12 cellular contexts compared by ENCODE assay signal in genomic region chr18:32674491-32674890, GRCh38.
DNase-seq lines count a peak whose midpoint lies in the region; FAIRE-seq and TF ChIP-seq lines count a peak whose summit lies in the region.
"Had no signal": no experiment of that assay in that cellular context is flagged by ENCODE, and none has a peak within 500 bp of the region (broad histone marks: within the 10 kb centered on the region; RNA-seq: fewer than 3 reads in every experiment).

No MANE protein-coding gene starts in this region.

- no peak overlapping the region for H2BK15ac ChIP-seq in H1 (ENCODE audit: low read length)

- H3K36me3 Mint-ChIP-seq in neural progenitor cell: peaks cover 29% of the 10 kb centered on the region

- no peak overlapping the region for H2BK5ac ChIP-seq in H1 (ENCODE audit: low read depth, low read length)

- H3K4me1 ChIP-seq in H1 (replicated peaks in 1 of 4; ENCODE audit: control insufficient read depth in 3 of 4, insufficient read depth in 4 of 4, low read length in 3 of 4) (no peaks in the 10 kb centered on the region), neural progenitor cell (no peaks in the 10 kb centered on the region)

- no peak overlapping the region for H2AK5ac ChIP-seq in H1 (ENCODE audit: low read depth, low read length)

- CTCF ChIA-PET in H1 (lab: Charles Lee; ENCODE audit: partially characterized antibody): interaction anchor here (0.7 to 2.4 kb wide), 21 partner anchors 11 to 365 kb away, joined by 3 to 11 read pairs (median 4); no protein-coding TSS in a partner anchor

- peak; percentile 34 for DNase-seq in DMS 273 (lab: John Stamatoyannopoulos, UW; ENCODE audit: unreplicated experiment)
- no peak for DNase-seq in DMS 273 treated with DMSO at 0.1 percent for 48 hours (lab: John Stamatoyannopoulos, UW)
- peak; percentile 76 for DNase-seq in NCI-H69 (lab: John Stamatoyannopoulos, UW)
- no peak for DNase-seq in H1 (ENCODE audit: low read depth in 1 of 2, low spot score in 2 of 2)
- DNase-seq in neural progenitor cell (ENCODE audit: low spot score): peak; percentile 40
- DNase-seq in frontal cortex (ENCODE audit: low spot score in 2 of 2): no peak
- no peak for DNase-seq in activated CD4-positive, alpha-beta T cell treated with anti-CD3 and anti-CD28 coated beads, Interleukin-2, amount 50 U/mL, for 4 hours
- no peak for DNase-seq in MG63
- DNase-seq: 8988T; stimulated activated CD4-positive, alpha-beta T cell treated with anti-CD3 and anti-CD28 coated beads, Interleukin-2, amount 100 ng/mL, for 24 hours; substantia nigra had no signal

- H3F3A ChIP-seq in neural progenitor cell (ENCODE audit: low read depth): no peaks in the 10 kb centered on the region

- no peaks in the 10 kb centered on the region for H3K27me3 ChIP-seq in H1 (replicated peaks in 1 of 4; ENCODE audit: control insufficient read depth in 3 of 4, extremely low read depth in 1 of 4, insufficient read depth in 3 of 4, low read length in 3 of 4)
- H3K27me3 ChIP-seq in neural progenitor cell: no peaks in the 10 kb centered on the region
- no peaks in the 10 kb centered on the region; the same call in 1 of the 2 replicates for H3K27me3 ChIP-seq in MG63

- TF ChIP-seq EP300 in H1 (IDR thresholded peaks at IDR 0.05; ENCODE audit: borderline replicate concordance in 1 of 2, low read depth in 2 of 2, low read length in 2 of 2): no peak

- no peak overlapping the region for H3K4me3 ChIP-seq in H1 (ENCODE audit: extremely low read depth in 1 of 4, insufficient read depth in 2 of 4, low read depth in 3 of 4, low read length in 4 of 4)
- H3K4me3 ChIP-seq in neural progenitor cell: no peak overlapping the region
- H3K4me3 ChIP-seq in MG63: no peak overlapping the region

- no peak overlapping the region for H3K18ac ChIP-seq in H1 (ENCODE audit: extremely low read depth, low read length)

- H4K20me1 ChIP-seq in H1 (replicated peaks in 1 of 2; ENCODE audit: control insufficient read depth in 1 of 2, insufficient read depth in 2 of 2, low read length in 2 of 2): no peaks in the 10 kb centered on the region
- no peaks in the 10 kb centered on the region for H4K20me1 ChIP-seq in neural progenitor cell (ENCODE audit: low read depth)

- H2BK120ac ChIP-seq in H1 (replicated peaks; ENCODE audit: low read depth, low read length): no peak overlapping the region

- WGBS in H1 (ENCODE audit: extremely low coverage in 1 of 2, insufficient coverage in 1 of 2, insufficient read length in 1 of 2, insufficient replicate concordance in 2 of 2, low coverage in 1 of 2, low lambda C conversion rate in 2 of 2, missing lambda C conversion rate in 1 of 2), 2 experiments: 83% methylated on average over 2 of the region's 2 CpGs; no CpG with 5 or more reads in 1 of the 2 experiments

- no peaks in the 10 kb centered on the region for H3K23me2 ChIP-seq in H1 (ENCODE audit: low read depth, low read length)

- H2BK12ac ChIP-seq in H1 (ENCODE audit: low read depth, low read length): no peak overlapping the region

- H3K9me3 Mint-ChIP-seq in neural progenitor cell: peaks cover under 1% of the 10 kb centered on the region
- H3K9me3 Mint-ChIP-seq: activated T-helper 1 cell treated with anti-CD3 and anti-CD28 coated beads, Interleukin-12 subunit alpha, Interleukin-12 subunit beta, Interleukin-2, Interleukin-4 antibody, amounts not matched to agents 30 ng/mL and 10 ng/mL and 1 ng/mL, durations not matched to agents 14 hours and 24 hours and 36 hours had no signal

- no peak overlapping the region for H3K56ac ChIP-seq in H1 (replicated peaks; ENCODE audit: insufficient read length, low read depth, low read length)

- no peak overlapping the region for H2BK20ac ChIP-seq in H1 (ENCODE audit: low read length)

- H3K27ac ChIP-seq in H1 (ENCODE audit: low read depth, low read length) (no peak overlapping the region), neural progenitor cell (no peak overlapping the region)

- no peak overlapping the region for H4K91ac ChIP-seq in H1 (replicated peaks; ENCODE audit: insufficient read length, low read length)

- H3K27ac Mint-ChIP-seq in neural progenitor cell: no peak overlapping the region
- H3K27ac Mint-ChIP-seq: activated T-helper 1 cell treated with anti-CD3 and anti-CD28 coated beads, Interleukin-12 subunit alpha, Interleukin-12 subunit beta, Interleukin-2, Interleukin-4 antibody, amounts not matched to agents 30 ng/mL and 10 ng/mL and 1 ng/mL, durations not matched to agents 14 hours and 24 hours and 36 hours had no signal

- no peaks in the 10 kb centered on the region for H3K9me3 ChIP-seq in H1 (ENCODE audit: insufficient read depth in 2 of 2, low read depth in 1 of 2, low read length in 1 of 2)
- H3K9me3 ChIP-seq in neural progenitor cell (ENCODE audit: low read depth): no peaks in the 10 kb centered on the region
- no peaks in the 10 kb centered on the region for H3K9me3 ChIP-seq in MG63

- no peak for FAIRE-seq in H1 (lab: Jason Lieb, UNC)
- FAIRE-seq in frontal cortex (lab: Jason Lieb, UNC): no peak

- no peak overlapping the region for H2AFZ ChIP-seq in H1 (ENCODE audit: low read length)
- no peak overlapping the region for H2AFZ ChIP-seq in neural progenitor cell (replicated peaks)

- TF ChIP-seq CTCF in H1 (IDR thresholded peaks at IDR 0.05; ENCODE audit: control extremely low read depth in 1 of 3, insufficient read depth in 1 of 3, low read depth in 1 of 3, low read length in 3 of 3) (peak in 2 of 3 experiments; percentile 34 to 41; a peak in 3 of 4 replicates), neural progenitor cell (IDR thresholded peaks at IDR 0.05) (peak; percentile 54)

- no peak overlapping the region for H3K9ac ChIP-seq in H1 (replicated peaks in 1 of 4; ENCODE audit: extremely low read depth in 1 of 4, low read depth in 3 of 4, low read length in 3 of 4)
- H3K9ac ChIP-seq in neural progenitor cell: no peak overlapping the region

- H4K8ac ChIP-seq in H1 (ENCODE audit: extremely low read depth, insufficient read depth, low read length): no peak overlapping the region

- no peak for TF ChIP-seq POLR2A in H1 (IDR thresholded peaks at IDR 0.05; ENCODE audit: control extremely low read depth in 1 of 2, low read depth in 2 of 2, low read length in 2 of 2)

- H3K4me2 ChIP-seq in H1 (ENCODE audit: insufficient read depth in 1 of 2, low read depth in 2 of 2, low read length in 2 of 2) (no peak overlapping the region), neural progenitor cell (no peak overlapping the region)

- H3K36me3 ChIP-seq in H1 (ENCODE audit: control insufficient read depth in 2 of 4, insufficient read depth in 4 of 4, low read length in 3 of 4): no peaks in the 10 kb centered on the region
- no peaks in the 10 kb centered on the region for H3K36me3 ChIP-seq in neural progenitor cell
- no peaks in the 10 kb centered on the region for H3K36me3 ChIP-seq in MG63

- no peak overlapping the region for H3K14ac ChIP-seq in H1 (ENCODE audit: insufficient read length)

- H4K5ac ChIP-seq in H1 (ENCODE audit: insufficient read length, low read depth, low read length): no peak overlapping the region

- H3K27me3 Mint-ChIP-seq in neural progenitor cell (ENCODE audit: insufficient read depth, low read depth): no peaks in the 10 kb centered on the region

- no peak overlapping the region for H3K23ac ChIP-seq in H1 (ENCODE audit: insufficient read length)

- TF ChIP-seq RAD21 in H1 (IDR thresholded peaks at IDR 0.05 in 1 of 2, conservative IDR thresholded peaks at IDR 0.05 in 1 of 2; ENCODE audit: low read depth in 2 of 2, low read length in 2 of 2): peak; percentile 44 to 48

- H3K79me2 ChIP-seq in H1 (ENCODE audit: control insufficient read depth in 1 of 2, insufficient read depth in 2 of 2, low read length in 2 of 2) (no peaks in the 10 kb centered on the region), neural progenitor cell (ENCODE audit: low read depth) (no peaks in the 10 kb centered on the region)

- H3K4me1 Mint-ChIP-seq in neural progenitor cell: no peaks in the 10 kb centered on the region

- H3K4me3 Mint-ChIP-seq in neural progenitor cell: no peak overlapping the region
- H3K4me3 Mint-ChIP-seq: activated T-helper 1 cell treated with anti-CD3 and anti-CD28 coated beads, Interleukin-12 subunit alpha, Interleukin-12 subunit beta, Interleukin-2, Interleukin-4 antibody, amounts not matched to agents 30 ng/mL and 10 ng/mL and 1 ng/mL, durations not matched to agents 14 hours and 24 hours and 36 hours had no signal

- no peak overlapping the region for H3K4ac ChIP-seq in H1 (replicated peaks; ENCODE audit: insufficient read length, low read depth, low read length)

- no peaks in the 10 kb centered on the region for H3K79me1 ChIP-seq in H1 (ENCODE audit: low read depth, low read length)

- POLR2A ChIA-PET in H1 (lab: Charles Lee; ENCODE audit: partially characterized antibody): no interaction called here

TF ChIP-seq in H1, 55 proteins besides CTCF, POLR2A, EP300 and RAD21:
- TF ChIP-seq RFX5 (IDR thresholded peaks at IDR 0.05; ENCODE audit: borderline replicate concordance, low read depth, low read length) (no peak), CEBPB (IDR thresholded peaks at IDR 0.05; ENCODE audit: low read depth, low read length) (no peak), POLR2AphosphoS5 (IDR thresholded peaks at IDR 0.05; ENCODE audit: low read depth, low read length) (no peak), TCF12 (IDR thresholded peaks at IDR 0.05; ENCODE audit: low read depth, low read length) (no peak), NRF1 (IDR thresholded peaks at IDR 0.05; ENCODE audit: low read depth, low read length) (no peak)

Comparison
In these comparisons a context has a peak if more than half of its experiments do, and no peak if none do; other contexts are left out.
1. DNase-seq: peak in DMS 273 (single experiment), NCI-H69 (single experiment) and neural progenitor cell (single experiment); none in DMS 273 treated with DMSO at 0.1 percent for 48 hours (single experiment), H1 (0 of 2), frontal cortex (0 of 2), activated CD4-positive, alpha-beta T cell treated with anti-CD3 and anti-CD28 coated beads, Interleukin-2, amount 50 U/mL, for 4 hours (0 of 2) and MG63 (single experiment).